13 cellular contexts compared by ENCODE assay signal in genomic region chr10:4234661-4235060, GRCh38.
DNase-seq lines count a peak whose midpoint lies in the region.
"Had no signal": no experiment of that assay in that cellular context is flagged by ENCODE, and none has a peak within 500 bp of the region (broad histone marks: within the 10 kb centered on the region; RNA-seq: fewer than 3 reads in every experiment).

No MANE protein-coding gene starts in this region.

- H3K4me3 Mint-ChIP-seq in activated CD4-positive, alpha-beta T cell treated with anti-CD3 and anti-CD28 coated beads, Interleukin-2, amount 10 ng/mL, durations not matched to agents 24 days and 14 days: no peak overlapping the region

- H3K27me3 ChIP-seq in MG63: no peaks in the 10 kb centered on the region
- H3K27me3 ChIP-seq: right atrium auricular region, SJSA1, transverse colon had no signal

- peaks cover 7% of the 10 kb centered on the region for H3K27me3 Mint-ChIP-seq in activated CD4-positive, alpha-beta T cell treated with anti-CD3 and anti-CD28 coated beads, Interleukin-2, amount 10 ng/mL, durations not matched to agents 24 days and 14 days

- DNase-seq in activated CD4-positive, alpha-beta T cell treated with anti-CD3 and anti-CD28 coated beads for 4 hours: peak; percentile 29 to 32
- DNase-seq in activated CD4-positive, alpha-beta T cell treated with anti-CD3 and anti-CD28 coated beads, Interleukin-2, amount 10 ng/mL, durations not matched to agents 24 days and 14 days: no peak
- peak; percentile 11 for DNase-seq in T-helper 9 cell
- peak; percentile 11 for DNase-seq in effector CD4-positive, alpha-beta T cell
- DNase-seq in stimulated activated CD8-positive, alpha-beta memory T cell treated with anti-CD3 and anti-CD28 coated beads, Interleukin-4, amount 100 ng/mL, for 48 hours: peak; percentile 46
- no peak for DNase-seq in DMS114 treated with DMSO at 0.1 percent for 48 hours (lab: John Stamatoyannopoulos, UW; ENCODE audit: unreplicated experiment)
- DNase-seq in MG63: no peak
- DNase-seq in NK-92 (lab: John Stamatoyannopoulos, UW; ENCODE audit: unreplicated experiment): no peak
- DNase-seq: NCI-H1436, transverse colon had no signal

- no peaks in the 10 kb centered on the region; the same call in none of the 2 replicates for H3K36me3 ChIP-seq in MG63
- H3K36me3 ChIP-seq: transverse colon had no signal

- H3K36me3 Mint-ChIP-seq in activated CD4-positive, alpha-beta T cell treated with anti-CD3 and anti-CD28 coated beads, Interleukin-2, amount 10 ng/mL, durations not matched to agents 24 days and 14 days (ENCODE audit: low read depth): no peaks in the 10 kb centered on the region

- no peak overlapping the region for H3K27ac Mint-ChIP-seq in activated CD4-positive, alpha-beta T cell treated with anti-CD3 and anti-CD28 coated beads, Interleukin-2, amount 10 ng/mL, durations not matched to agents 24 days and 14 days

- intact Hi-C loops in activated CD4-positive, alpha-beta T cell treated with anti-CD3 and anti-CD28 coated beads, Interleukin-2, amount 10 ng/mL, durations not matched to agents 24 days and 14 days (cut with micrococcal nuclease): no loop called here

- peaks cover 6% of the 10 kb centered on the region for H3K4me1 Mint-ChIP-seq in activated CD4-positive, alpha-beta T cell treated with anti-CD3 and anti-CD28 coated beads, Interleukin-2, amount 10 ng/mL, durations not matched to agents 24 days and 14 days

- peaks cover 9% of the 10 kb centered on the region for H3K9me3 ChIP-seq in MG63

- peaks cover 15% of the 10 kb centered on the region for H3K9me3 Mint-ChIP-seq in activated CD4-positive, alpha-beta T cell treated with anti-CD3 and anti-CD28 coated beads, Interleukin-2, amount 10 ng/mL, durations not matched to agents 24 days and 14 days

- no peak overlapping the region for H3K4me3 ChIP-seq in MG63
- H3K4me3 ChIP-seq: GM12878, right atrium auricular region, SJSA1, transverse colon had no signal

Comparison
In these comparisons a context has a peak if more than half of its experiments do, and no peak if none do; other contexts are left out.
1. DNase-seq: peak in activated CD4-positive, alpha-beta T cell treated with anti-CD3 and anti-CD28 coated beads for 4 hours (2 of 2), T-helper 9 cell (single experiment), effector CD4-positive, alpha-beta T cell (single experiment) and stimulated activated CD8-positive, alpha-beta memory T cell treated with anti-CD3 and anti-CD28 coated beads, Interleukin-4, amount 100 ng/mL, for 48 hours (single experiment); none in activated CD4-positive, alpha-beta T cell treated with anti-CD3 and anti-CD28 coated beads, Interleukin-2, amount 10 ng/mL, durations not matched to agents 24 days and 14 days (single experiment), DMS114 treated with DMSO at 0.1 percent for 48 hours (single experiment), MG63 (single experiment) and NK-92 (single experiment).